Comparison of ENCODE assay signal across 8 cellular contexts in genomic region chr7:1505731-1506550, GRCh38. TPM values are rescaled to one million over a fixed set of nuclear protein-coding genes. Genes with fewer than 3 reads are reported as not detected.
A peak's percentile ranks its signal among the peaks of the same experiment; 100 is the strongest.
DNase-seq lines count a peak whose midpoint lies in the region; ATAC-seq, FAIRE-seq and TF ChIP-seq lines count a peak whose summit lies in the region.

No MANE protein-coding gene starts in this region.

- 86% methylated on average over 7 of the region's 35 CpGs for WGBS in mammary epithelial cell (ENCODE audit: low coverage, missing lambda C conversion rate)
- WGBS in GM12878 (ENCODE audit: insufficient coverage, insufficient replicate concordance, low lambda C conversion rate, missing lambda C conversion rate), result 15% methylated on average over 33 of the region's 35 CpGs
- 23% methylated on average over 35 of the region's 35 CpGs for WGBS in thymus

- peak overlapping the region; percentile 63 for H3K4me3 Mint-ChIP-seq in MCF 10A (ENCODE audit: unreplicated experiment)

- dilution Hi-C loops in mammary epithelial cell (cut with HindIII; ENCODE audit: low sequenced_read_pairs), result no loop called here

- H3K4me2 ChIP-seq in mammary epithelial cell (ENCODE audit: insufficient read depth, low read depth, low read length), result no peak overlapping the region
- peak overlapping the region; percentile 95 for H3K4me2 ChIP-seq in GM12878 (ENCODE audit: control insufficient read depth, insufficient read depth)

- H3K27ac ChIP-seq in mammary epithelial cell (ENCODE audit: insufficient read depth, low read depth, low read length) (no peak overlapping the region), GM12878 (ENCODE audit: control insufficient read depth, insufficient read depth) (peak overlapping the region; percentile 58), thymus (ENCODE audit: low read depth) (peak overlapping the region; percentile 97)

- DNase-seq in MCF 10A (ENCODE audit: unreplicated experiment) (no peak), mammary epithelial cell (no peak), NCI-H2171 treated with DMSO at 0.1 percent for 48 hours (lab: John Stamatoyannopoulos, UW) (peak; percentile 82), GM12878 (ENCODE audit: low read depth, low spot score) (no peak)
- DNase-seq in activated CD4-positive, CD25-positive, alpha-beta regulatory T cell (lab: John Stamatoyannopoulos, UW), result no peak

- H3K9me3 ChIP-seq in mammary epithelial cell (replicated peaks; ENCODE audit: insufficient read depth, low read length), result no peaks in the 10 kb centered on the region
- H3K9me3 ChIP-seq in GM12878 (replicated peaks; ENCODE audit: control insufficient read depth, insufficient read depth, low read length), result no peaks in the 10 kb centered on the region
- H3K9me3 ChIP-seq in thymus (ENCODE audit: control insufficient read depth), result peaks cover 3% of the 10 kb centered on the region

- no peak for TF ChIP-seq EP300 in GM12878 (IDR thresholded peaks at IDR 0.05; ENCODE audit: borderline replicate concordance in 1 of 2, control insufficient read depth in 1 of 2, low read depth in 2 of 2, low read length in 2 of 2)

- H3K4me1 ChIP-seq in mammary epithelial cell (ENCODE audit: insufficient read depth, low read length) (peaks cover 16% of the 10 kb centered on the region), GM12878 (ENCODE audit: control insufficient read depth, insufficient read depth, low read length) (peaks cover 26% of the 10 kb centered on the region), thymus (ENCODE audit: control insufficient read depth, insufficient read depth, low read length) (peaks cover 41% of the 10 kb centered on the region)

- H3K27me3 ChIP-seq in mammary epithelial cell (ENCODE audit: insufficient read depth, low read length) (no peaks in the 10 kb centered on the region), GM12878 (replicated peaks in 1 of 2; ENCODE audit: control insufficient read depth in 2 of 2, insufficient read depth in 2 of 2, low read length in 1 of 2) (no peaks in the 10 kb centered on the region), thymus (ENCODE audit: control insufficient read depth, insufficient read depth) (no peaks in the 10 kb centered on the region)

- no peaks in the 10 kb centered on the region for H3K27me3 Mint-ChIP-seq in MCF 10A (ENCODE audit: insufficient read depth, unreplicated experiment)

- TF ChIP-seq POLR2A in GM12878 (IDR thresholded peaks at IDR 0.05; ENCODE audit: low read depth, low read length), result no peak; the same call in 1 of the 2 replicates

- H4K20me1 ChIP-seq in mammary epithelial cell (ENCODE audit: insufficient read depth, low read length), result no peaks in the 10 kb centered on the region
- H4K20me1 ChIP-seq in GM12878 (ENCODE audit: control insufficient read depth, insufficient read depth), result no peaks in the 10 kb centered on the region; the same call in 1 of the 2 replicates

- no peaks in the 10 kb centered on the region for H3K9me3 Mint-ChIP-seq in MCF 10A (ENCODE audit: unreplicated experiment)

- no peak for TF ChIP-seq RAD21 in GM12878 (IDR thresholded peaks at IDR 0.05; ENCODE audit: insufficient read depth, low read depth, low read length)

- ATAC-seq in GM12878, result peak; percentile 25
- ATAC-seq in GM19467 (IDR thresholded peaks at IDR 0.05; ENCODE audit: unreplicated experiment), result no peak
- no peak for ATAC-seq in HG02970 (IDR thresholded peaks at IDR 0.05; ENCODE audit: low FRiP score, unreplicated experiment)

- in situ Hi-C loops in mammary epithelial cell (cut with MboI; ENCODE audit: low sequenced_read_pairs in 2 of 2), result no loop called here
- in situ Hi-C loops in GM12878 (cut with MboI), result no loop called here

- H2AFZ ChIP-seq in mammary epithelial cell (ENCODE audit: low read depth, low read length), result no peak overlapping the region
- peak overlapping the region; percentile 66 for H2AFZ ChIP-seq in GM12878 (ENCODE audit: control insufficient read depth, low read depth, low read length)

- peaks cover 22% of the 10 kb centered on the region for H3K36me3 Mint-ChIP-seq in MCF 10A (ENCODE audit: insufficient read depth, unreplicated experiment)

- intact Hi-C loops in MCF 10A (cut with micrococcal nuclease), result no loop called here
- intact Hi-C loops in mammary epithelial cell (cut with micrococcal nuclease), result loop anchor here (2.0 kb wide), 1 partner anchor 21 kb away; no protein-coding TSS in a partner anchor
- intact Hi-C loops in GM12878 (cut with micrococcal nuclease; ENCODE audit: unreplicated experiment), result loop anchor here (2.0 kb wide), 1 partner anchor 27 kb away; no protein-coding TSS in a partner anchor

- H3K9ac ChIP-seq in mammary epithelial cell (ENCODE audit: insufficient read depth, low read length) (no peak overlapping the region), GM12878 (ENCODE audit: control insufficient read depth, insufficient read depth, low read length) (peak overlapping the region; percentile 70)

- H3K27ac Mint-ChIP-seq in MCF 10A (ENCODE audit: low read depth, unreplicated experiment), result peak overlapping the region; percentile 80

- no peak overlapping the region for H3K4me3 ChIP-seq in mammary epithelial cell (replicated peaks in 1 of 3; ENCODE audit: insufficient read depth in 1 of 3, low read depth in 2 of 3, low read length in 3 of 3)
- H3K4me3 ChIP-seq in GM12878, result peak overlapping the region; percentile 82
- H3K4me3 ChIP-seq in thymus (ENCODE audit: low read length), result peak overlapping the region; percentile 61

- no peak for TF ChIP-seq CTCF in MCF 10A (IDR thresholded peaks at IDR 0.05; ENCODE audit: unreplicated experiment)
- no peak for TF ChIP-seq CTCF in mammary epithelial cell (conservative IDR thresholded peaks at IDR 0.05 in 1 of 2, IDR thresholded peaks at IDR 0.05 in 1 of 2; ENCODE audit: extremely low read depth in 1 of 2, insufficient read depth in 1 of 2, low read depth in 1 of 2, low read length in 2 of 2)
- TF ChIP-seq CTCF in GM12878 (IDR thresholded peaks at IDR 0.05 in 2 of 3, conservative IDR thresholded peaks at IDR 0.05 in 1 of 3; ENCODE audit: control insufficient read depth in 2 of 3, extremely low read depth in 1 of 3, insufficient read depth in 1 of 3, low read depth in 3 of 3, low read length in 3 of 3), result no peak

- FAIRE-seq in GM12878 (lab: Jason Lieb, UNC), result no peak

- POLR2A ChIA-PET in MCF 10A (lab: Yijun Ruan, JAX) (interaction anchor here (0.5 to 3.6 kb wide), 6 partner anchors 14 to 745 kb away, joined by 3 to 28 read pairs (median 4); partner anchors contain the start of gene TMEM184A), GM12878 (lab: Charles Lee) (interaction anchor here (0.5 to 1.5 kb wide), 2 partner anchors 26 to 1093 kb away, joined by 5 read pairs; no protein-coding TSS in a partner anchor)

- SMC1A ChIA-PET in GM12878 (lab: Charles Lee; ENCODE audit: uncharacterized antibody, unreplicated experiment), result interaction anchor here (1.7 kb wide), 1 partner anchor 50 kb away, joined by 4 read pairs; the partner anchor contains the start of gene TMEM184A

- RAD21 ChIA-PET in GM12878 (lab: Charles Lee; ENCODE audit: unreplicated experiment), result interaction anchor here (0.5 to 1.6 kb wide), 3 partner anchors 73 to 743 kb away, joined by 3 to 5 read pairs (median 3); no protein-coding TSS in a partner anchor

- CTCF ChIA-PET in MCF 10A (lab: Yijun Ruan, JAX), result interaction anchor here (1.0 to 1.3 kb wide), 7 partner anchors 8 to 64 kb away, joined by 3 to 8 read pairs (median 3); partner anchors contain the start of gene PSMG3
- CTCF ChIA-PET in mammary epithelial cell (lab: Charles Lee; ENCODE audit: low non-redundant PET), result no interaction called here
- CTCF ChIA-PET in GM12878 (lab: Yijun Ruan, JAX), result interaction anchor here (0.6 to 2.2 kb wide), 5 partner anchors 27 to 705 kb away, joined by 3 to 9 read pairs (median 3); no protein-coding TSS in a partner anchor

- H3K36me3 ChIP-seq in mammary epithelial cell (ENCODE audit: insufficient read depth, low read length), result peaks cover 12% of the 10 kb centered on the region
- no peaks in the 10 kb centered on the region for H3K36me3 ChIP-seq in GM12878 (ENCODE audit: control insufficient read depth in 2 of 2, insufficient read depth in 2 of 2, low read length in 1 of 2)
- peaks cover 27% of the 10 kb centered on the region for H3K36me3 ChIP-seq in thymus (ENCODE audit: control insufficient read depth, insufficient read depth)

- H3K4me1 Mint-ChIP-seq in MCF 10A (ENCODE audit: insufficient read depth, unreplicated experiment), result peaks cover 14% of the 10 kb centered on the region

- H3K79me2 ChIP-seq in mammary epithelial cell (ENCODE audit: insufficient read depth, low read length) (peaks cover 31% of the 10 kb centered on the region), GM12878 (ENCODE audit: control insufficient read depth, insufficient read depth, low read length) (peaks cover 18% of the 10 kb centered on the region)

- BruUV-seq in MCF 10A (replicated peaks; lab: Mats Ljungman, UMichigan), result no TSS peak
- BruUV-seq in mammary epithelial cell (replicated peaks; lab: Mats Ljungman, UMichigan), result no TSS peak
- no TSS peak for BruUV-seq in GM12878 (replicated peaks; lab: Mats Ljungman, UMichigan)

RNA-seq across cellular contexts. Expression of gene INTS1, which starts 1.8 kb away (rescaled TPM):
- total RNA-seq in MCF 10A (2022) (86.3 and 93.5 TPM in 2 replicates), mammary epithelial cell (10 to 100 TPM; 51.3 to 81.1 TPM), GM12878 (2014; rRNA removed) (14.6 and 19.5 TPM in 2 replicates), GM12878 (2014; rRNA removed; fragmentation: Illumina TruSeq; extraction: Trizol) (6.9 and 10.0 TPM in 2 replicates), GM12878 (2021) (76.5 and 89.0 TPM in 2 replicates)
- polyA plus RNA-seq in mammary epithelial cell (31.7 TPM), GM12878 (2011; rRNA removed) (4.0 and 7.5 TPM in 2 replicates), GM12878 (2014; fragmentation: Illumina TruSeq; extraction: Trizol) (0.98 and 10.6 TPM in 2 replicates), GM12878 (2014; fragmentation: Nextera tagmentation; extraction: Ambion mirVana) (1 to 10 TPM in 1 of 2 experiments, under 1 TPM in 1; 0.52 to 1.5 TPM), GM12878 (2014; rRNA removed) (35.1 and 40.6 TPM in 2 replicates), GM12878 (2016; fragmentation: Nextera tagmentation; extraction: Ambion mirVana) (10 to 100 TPM; 37.0 to 38.3 TPM), thymus (287 TPM)
- 62.4 TPM for polyA minus RNA-seq in mammary epithelial cell
- 84.3 and 100.0 TPM in 2 replicates for total RNA-seq in GM12878 (2013; cell fraction: nucleolus; rRNA removed)
- 15.0 TPM for polyA plus RNA-seq in GM12878 (2011; ENCODE audit: low read depth)
- polyA plus RNA-seq in GM12878 (2011; cell fraction: cytosol; rRNA removed), result 13.2 and 20.1 TPM in 2 replicates
- 171 and 228 TPM in 2 replicates for polyA plus RNA-seq in GM12878 (2011; cell fraction: nucleus; rRNA removed)
- 37.9 and 40.3 TPM in 2 replicates for polyA plus RNA-seq in GM12878 (2012)
- polyA minus RNA-seq in GM12878 (2011; rRNA and poly(A)+ RNA removed), result 10.7 and 23.6 TPM in 2 replicates
- 17.7 and 24.6 TPM in 2 replicates for polyA minus RNA-seq in GM12878 (2011; cell fraction: cytosol; rRNA and poly(A)+ RNA removed)
- polyA minus RNA-seq in GM12878 (2011; cell fraction: nucleus; rRNA and poly(A)+ RNA removed), result 30.1 and 54.0 TPM in 2 replicates

RNA-seq across cellular contexts. Expression of gene MAFK, which starts 24.6 kb away (rescaled TPM):
- 37.8 and 45.6 TPM in 2 replicates for total RNA-seq in MCF 10A (2022)
- 10 to 100 TPM; 10.5 to 23.4 TPM for total RNA-seq in mammary epithelial cell
- 3.1 TPM for polyA plus RNA-seq in mammary epithelial cell
- 10.2 TPM for polyA minus RNA-seq in mammary epithelial cell
- 15.1 and 16.9 TPM in 2 replicates for total RNA-seq in GM12878 (2013; cell fraction: nucleolus; rRNA removed)
- 11.0 and 13.8 TPM in 2 replicates for total RNA-seq in GM12878 (2014; rRNA removed)
- total RNA-seq in GM12878 (2014; rRNA removed; fragmentation: Illumina TruSeq; extraction: Trizol), result 3.3 and 4.0 TPM in 2 replicates
- total RNA-seq in GM12878 (2021), result 24.3 and 24.5 TPM in 2 replicates
- 3.0 TPM for polyA plus RNA-seq in GM12878 (2011; ENCODE audit: low read depth)
- polyA plus RNA-seq in GM12878 (2011; rRNA removed), result 2.2 and 3.5 TPM in 2 replicates
- polyA plus RNA-seq in GM12878 (2011; cell fraction: cytosol; rRNA removed), result 4.0 and 5.5 TPM in 2 replicates
- polyA plus RNA-seq in GM12878 (2011; cell fraction: nucleus; rRNA removed), result 27.4 and 48.1 TPM in 2 replicates
- 10.2 and 16.3 TPM in 2 replicates for polyA plus RNA-seq in GM12878 (2012)
- polyA plus RNA-seq in GM12878 (2014; fragmentation: Illumina TruSeq; extraction: Trizol), result 0.82 and 3.0 TPM in 2 replicates
- polyA plus RNA-seq in GM12878 (2014; fragmentation: Nextera tagmentation; extraction: Ambion mirVana), result under 1 TPM; 0.10 to 0.26 TPM
- polyA plus RNA-seq in GM12878 (2014; rRNA removed), result 11.9 and 17.0 TPM in 2 replicates
- polyA plus RNA-seq in GM12878 (2016; fragmentation: Nextera tagmentation; extraction: Ambion mirVana), result 1 to 10 TPM; 1.3 to 1.4 TPM
- 1.8 and 5.4 TPM in 2 replicates for polyA minus RNA-seq in GM12878 (2011; rRNA and poly(A)+ RNA removed)
- 4.8 and 6.5 TPM in 2 replicates for polyA minus RNA-seq in GM12878 (2011; cell fraction: cytosol; rRNA and poly(A)+ RNA removed)
- polyA minus RNA-seq in GM12878 (2011; cell fraction: nucleus; rRNA and poly(A)+ RNA removed), result 3.6 and 8.4 TPM in 2 replicates
- polyA plus RNA-seq in thymus, result 42.9 TPM

RNA-seq across cellular contexts. Expression of gene MICALL2, which starts 46.7 kb away (rescaled TPM):
- 12.3 and 15.8 TPM in 2 replicates for total RNA-seq in MCF 10A (2022)
- total RNA-seq in mammary epithelial cell, result 10 to 100 TPM; 41.7 to 69.8 TPM
- polyA plus RNA-seq in mammary epithelial cell, result 28.8 TPM
- 44.0 TPM for polyA minus RNA-seq in mammary epithelial cell
- 5.2 and 7.5 TPM in 2 replicates for total RNA-seq in GM12878 (2013; cell fraction: nucleolus; rRNA removed)
- 0.11 and 1.1 TPM in 2 replicates for total RNA-seq in GM12878 (2014; rRNA removed)
- total RNA-seq in GM12878 (2014; rRNA removed; fragmentation: Illumina TruSeq; extraction: Trizol), result 0.04 and 0.09 TPM in 2 replicates
- 0.72 and 1.7 TPM in 2 replicates for total RNA-seq in GM12878 (2021)
- 0.16 TPM for polyA plus RNA-seq in GM12878 (2011; ENCODE audit: low read depth)
- polyA plus RNA-seq in GM12878 (2011; rRNA removed), result 0.29 and 0.37 TPM in 2 replicates
- polyA plus RNA-seq in GM12878 (2011; cell fraction: cytosol; rRNA removed), result 0.52 and 0.55 TPM in 2 replicates
- 12.5 and 13.1 TPM in 2 replicates for polyA plus RNA-seq in GM12878 (2011; cell fraction: nucleus; rRNA removed)
- polyA plus RNA-seq in GM12878 (2012), result 0.73 and 1.2 TPM in 2 replicates
- polyA plus RNA-seq in GM12878 (2014; fragmentation: Illumina TruSeq; extraction: Trizol), result not detected in 2 replicates
- not detected for polyA plus RNA-seq in GM12878 (2014; fragmentation: Nextera tagmentation; extraction: Ambion mirVana)
- 0.83 and 1.3 TPM in 2 replicates for polyA plus RNA-seq in GM12878 (2014; rRNA removed)
- polyA plus RNA-seq in GM12878 (2016; fragmentation: Nextera tagmentation; extraction: Ambion mirVana), result 1 to 10 TPM in 1 of 2 experiments, under 1 TPM in 1; 0.39 to 1.1 TPM
- 0.37 and 1.6 TPM in 2 replicates for polyA minus RNA-seq in GM12878 (2011; rRNA and poly(A)+ RNA removed)
- polyA minus RNA-seq in GM12878 (2011; cell fraction: cytosol; rRNA and poly(A)+ RNA removed), result 0.31 and 1.5 TPM in 2 replicates
- 1.8 and 3.5 TPM in 2 replicates for polyA minus RNA-seq in GM12878 (2011; cell fraction: nucleus; rRNA and poly(A)+ RNA removed)
- 44.2 TPM for polyA plus RNA-seq in thymus

RNA-seq across cellular contexts. Expression of gene TMEM184A, which starts 50.1 kb away (rescaled TPM):
- total RNA-seq in MCF 10A (2022), result 9.0 and 14.2 TPM in 2 replicates
- 10 to 100 TPM in 1 of 2 donors, 1 to 10 TPM in 1; 9.2 to 15.1 TPM for total RNA-seq in mammary epithelial cell
- 5.5 TPM for polyA plus RNA-seq in mammary epithelial cell
- polyA minus RNA-seq in mammary epithelial cell, result 8.4 TPM
- total RNA-seq in GM12878 (2013; cell fraction: nucleolus; rRNA removed), result not detected in 2 replicates
- not detected in 2 replicates for total RNA-seq in GM12878 (2014; rRNA removed)
- not detected in 2 replicates for total RNA-seq in GM12878 (2014; rRNA removed; fragmentation: Illumina TruSeq; extraction: Trizol)
- 0.15 TPM in 1 of 2 replicates, not detected in the other for total RNA-seq in GM12878 (2021)
- not detected for polyA plus RNA-seq in GM12878 (2011; ENCODE audit: low read depth)
- not detected in 2 replicates for polyA plus RNA-seq in GM12878 (2011; rRNA removed)
- polyA plus RNA-seq in GM12878 (2011; cell fraction: cytosol; rRNA removed), result not detected in 2 replicates
- not detected in 2 replicates for polyA plus RNA-seq in GM12878 (2011; cell fraction: nucleus; rRNA removed)
- 0.07 and 0.09 TPM in 2 replicates for polyA plus RNA-seq in GM12878 (2012)
- not detected in 2 replicates for polyA plus RNA-seq in GM12878 (2014; fragmentation: Illumina TruSeq; extraction: Trizol)
- polyA plus RNA-seq in GM12878 (2014; fragmentation: Nextera tagmentation; extraction: Ambion mirVana), result under 1 TPM in 1 of 2 experiments, not detected in 1; 0.04 TPM
- polyA plus RNA-seq in GM12878 (2014; rRNA removed), result not detected in 2 replicates
- not detected for polyA plus RNA-seq in GM12878 (2016; fragmentation: Nextera tagmentation; extraction: Ambion mirVana)
- polyA minus RNA-seq in GM12878 (2011; rRNA and poly(A)+ RNA removed), result not detected in 2 replicates
- polyA minus RNA-seq in GM12878 (2011; cell fraction: cytosol; rRNA and poly(A)+ RNA removed), result 0.53 and 1.9 TPM in 2 replicates
- polyA minus RNA-seq in GM12878 (2011; cell fraction: nucleus; rRNA and poly(A)+ RNA removed), result 0.12 TPM in 1 of 2 replicates, not detected in the other
- polyA plus RNA-seq in thymus, result 5.6 TPM

Comparison
In these comparisons a context has a peak if more than half of its experiments do, and no peak if none do; other contexts are left out.
1. H3K4me3 ChIP-seq: peak in GM12878 (single experiment) and thymus (single experiment); none in mammary epithelial cell (0 of 3).